8 cellular contexts compared by ENCODE assay signal in the genomic region with DNA sequence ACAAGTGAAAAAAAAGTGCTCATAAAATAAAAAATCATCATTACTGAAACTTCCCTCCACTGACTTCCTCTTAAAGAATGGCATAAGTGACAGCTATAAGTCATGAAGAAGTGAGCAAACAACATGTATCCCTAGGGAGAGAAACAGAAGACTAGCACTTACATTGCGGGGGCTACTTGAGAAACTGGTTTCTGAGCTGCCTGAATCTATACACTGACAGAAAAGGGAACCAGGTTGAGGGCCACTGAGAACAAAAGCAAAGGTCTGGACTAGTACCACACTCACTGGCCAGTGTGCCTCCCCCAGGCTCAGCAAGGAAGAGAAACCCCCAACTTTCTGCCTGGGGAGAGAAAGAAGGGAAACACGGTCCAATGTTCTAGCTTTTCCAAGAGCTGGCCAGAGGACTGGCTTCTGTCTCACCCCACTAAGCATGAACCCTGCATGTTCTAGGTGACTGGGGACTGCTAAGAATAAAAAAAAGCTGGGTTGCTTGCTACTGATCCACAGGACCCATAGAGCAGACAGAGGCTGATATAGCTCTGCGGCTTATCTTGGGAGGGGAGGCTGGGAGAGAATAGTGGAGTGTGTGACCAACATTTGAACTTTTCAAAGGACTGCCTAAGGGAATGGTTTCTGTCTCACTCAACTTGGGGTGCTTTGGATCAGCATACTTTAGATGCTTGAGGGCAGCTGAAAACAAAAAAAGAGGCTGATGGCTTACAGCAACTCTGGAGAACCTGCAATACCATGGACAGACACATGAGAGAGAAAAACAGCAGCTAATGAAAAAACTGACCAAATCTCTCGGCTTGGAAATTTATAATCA. TPM values are rescaled to one million over a fixed set of nuclear protein-coding genes. Genes with fewer than 3 reads are reported as not detected.
A peak's percentile ranks its signal among the peaks of the same experiment; 100 is the strongest.
DNase-seq lines count a peak whose midpoint lies in the region; ATAC-seq and TF ChIP-seq lines count a peak whose summit lies in the region.

No MANE protein-coding gene starts in this region.

- DNase-seq in EH (ENCODE audit: low read depth), result peak; percentile 89
- peak in 1 of 2 donors; percentile 40 for DNase-seq in foreskin keratinocyte
- no peak for DNase-seq in GDM1 (lab: John Stamatoyannopoulos, UW)
- DNase-seq in sciatic nerve (ENCODE audit: low spot score), result no peak
- DNase-seq in pons (ENCODE audit: low spot score), result no peak
- no peak for DNase-seq in CD4-positive, alpha-beta T cell

- H3K4me3 Mint-ChIP-seq in CD4-positive, alpha-beta T cell, result no peak overlapping the region

- H3K27me3 Mint-ChIP-seq in CD4-positive, alpha-beta T cell, result no peaks in the 10 kb centered on the region

- TF ChIP-seq CTCF in foreskin keratinocyte (conservative IDR thresholded peaks at IDR 0.05), result peak; percentile 5
- TF ChIP-seq CTCF in CD4-positive, alpha-beta T cell (IDR thresholded peaks at IDR 0.05), result no peak

- H3K27ac ChIP-seq in foreskin keratinocyte, result no peak overlapping the region
- H3K27ac ChIP-seq in CD4-positive, alpha-beta T cell (ENCODE audit: low read depth, low read length), result no peak overlapping the region

- no peak overlapping the region for H3K27ac Mint-ChIP-seq in CD4-positive, alpha-beta T cell

- no peaks in the 10 kb centered on the region for H3K27me3 ChIP-seq in foreskin keratinocyte
- H3K27me3 ChIP-seq in CD4-positive, alpha-beta T cell (ENCODE audit: control insufficient read depth, insufficient read depth, low read length), result no peaks in the 10 kb centered on the region

- intact Hi-C loops in sciatic nerve (cut with DNase I), result no loop called here
- intact Hi-C loops in CD4-positive, alpha-beta T cell (cut with DNase I, micrococcal nuclease), result no loop called here

- POLR2A ChIA-PET in CD4-positive, alpha-beta T cell (lab: Charles Lee), result interaction anchor here (0.6 kb wide), 1 partner anchor 9 kb away, joined by 3 read pairs; no protein-coding TSS in a partner anchor

- peaks cover 21% of the 10 kb centered on the region for H3K4me1 ChIP-seq in foreskin keratinocyte

- H3K9me3 ChIP-seq in CD4-positive, alpha-beta T cell (ENCODE audit: control insufficient read depth, low read length), result no peaks in the 10 kb centered on the region

- H3K36me3 Mint-ChIP-seq in CD4-positive, alpha-beta T cell (ENCODE audit: low read depth), result peaks cover 49% of the 10 kb centered on the region

- ATAC-seq in GM21526 (IDR thresholded peaks at IDR 0.05; ENCODE audit: low FRiP score, unreplicated experiment) (peak; percentile 88), HG03565 (IDR thresholded peaks at IDR 0.05; ENCODE audit: unreplicated experiment) (peak; percentile 89), foreskin keratinocyte (peak; percentile 76), sciatic nerve (no peak)
- ATAC-seq in CD4-positive, alpha-beta T cell (ENCODE audit: poor library complexity), result no peak

- H3K9me3 Mint-ChIP-seq in CD4-positive, alpha-beta T cell, result no peaks in the 10 kb centered on the region

- peaks cover 26% of the 10 kb centered on the region for H3K4me1 Mint-ChIP-seq in CD4-positive, alpha-beta T cell (ENCODE audit: low read depth)

- CTCF ChIA-PET in CD4-positive, alpha-beta T cell (lab: Charles Lee), result no interaction called here

RNA-seq across cellular contexts. Expression of gene RAD18, which starts 8.1 kb away (rescaled TPM):
- total RNA-seq in foreskin keratinocyte, result 23.3 and 23.5 TPM in 2 replicates
- 6.7 and 7.8 TPM in 2 replicates for polyA plus RNA-seq in foreskin keratinocyte
- total RNA-seq in sciatic nerve, result 11.4 TPM
- total RNA-seq in CD4-positive, alpha-beta T cell, result 10 to 100 TPM in 1 of 2 experiments, 1 to 10 TPM in 1; 9.6 to 10.0 TPM

Comparison
In these comparisons a context has a peak if more than half of its experiments do, and no peak if none do; other contexts are left out.
1. ATAC-seq: peak in GM21526 (single experiment), HG03565 (single experiment) and foreskin keratinocyte (single experiment); none in sciatic nerve (single experiment) and CD4-positive, alpha-beta T cell (single experiment).